Comparison of ENCODE assay signal across 16 cellular contexts in the genomic region with DNA sequence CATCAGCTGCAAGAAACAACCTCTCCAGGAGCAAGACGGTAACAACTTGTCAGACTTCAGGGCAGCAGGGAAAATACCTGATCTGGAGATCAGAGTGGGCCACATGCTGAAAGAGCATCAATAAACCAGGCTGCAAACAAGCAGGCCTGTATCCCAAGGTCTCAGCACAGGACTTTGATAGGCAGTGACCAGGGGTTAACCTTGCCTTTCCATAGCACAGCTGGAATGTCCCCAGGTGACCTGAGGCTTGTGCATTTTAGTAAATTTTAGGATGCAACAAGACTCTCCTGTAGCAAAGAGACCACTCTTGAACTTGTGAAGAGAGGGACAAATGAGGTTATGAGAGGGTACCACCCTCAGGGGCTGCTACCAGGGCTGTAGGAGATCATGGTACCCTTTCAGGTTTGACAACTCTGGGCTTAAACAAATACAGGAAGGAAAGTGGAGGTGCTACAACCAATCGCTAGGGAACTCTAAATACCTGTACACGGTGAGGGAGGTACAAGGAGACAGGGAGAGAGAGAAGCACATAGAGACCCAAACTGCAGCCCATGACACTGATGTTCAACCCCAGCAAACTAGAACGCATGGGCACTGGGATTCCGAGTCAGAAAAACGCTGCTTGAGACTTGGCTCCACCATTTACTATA.
DNase-seq lines count a peak whose midpoint lies in the region; ATAC-seq and TF ChIP-seq lines count a peak whose summit lies in the region.
"Had no signal": no experiment of that assay in that cellular context is flagged by ENCODE, and none has a peak within 500 bp of the region (broad histone marks: within the 10 kb centered on the region; RNA-seq: fewer than 3 reads in every experiment).

No MANE protein-coding gene starts in this region.

- intact Hi-C loops in activated CD8-positive, alpha-beta T cell treated with anti-CD3 and anti-CD28 coated beads for 36 hours (cut with micrococcal nuclease), result loop anchor here (10.0 kb wide), 1 partner anchor 405 kb away; the partner anchor contains the start of gene WDR25
- intact Hi-C loops in CD4-positive, alpha-beta memory T cell (cut with micrococcal nuclease), result no loop called here

- H3K36me3 ChIP-seq in CD4-positive, alpha-beta memory T cell (ENCODE audit: insufficient read depth, low read length), result no peaks in the 10 kb centered on the region
- no peaks in the 10 kb centered on the region; the same call in 1 of the 2 replicates for H3K36me3 ChIP-seq in WERI-Rb-1
- H3K36me3 ChIP-seq: adrenal gland had no signal

- no peak overlapping the region for H3K4me3 ChIP-seq in CD4-positive, alpha-beta memory T cell (ENCODE audit: low read length in 2 of 2)
- no peak overlapping the region for H3K4me3 ChIP-seq in WERI-Rb-1 (ENCODE audit: low read depth, low read length)
- H3K4me3 ChIP-seq: adrenal gland, lung had no signal

- peaks cover 13% of the 10 kb centered on the region for H3K4me1 ChIP-seq in CD4-positive, alpha-beta memory T cell (ENCODE audit: insufficient read depth, low read length)
- H3K4me1 ChIP-seq: adrenal gland had no signal

- no peak for TF ChIP-seq CTCF in activated CD8-positive, alpha-beta T cell treated with anti-CD3 and anti-CD28 coated beads for 36 hours (IDR thresholded peaks at IDR 0.05)
- TF ChIP-seq CTCF in brain (conservative IDR thresholded peaks at IDR 0.05) (no peak), nephron (IDR thresholded peaks at IDR 0.05; ENCODE audit: unreplicated experiment in 3 of 3) (no peak), WERI-Rb-1 (IDR thresholded peaks at IDR 0.05; ENCODE audit: low read depth, low read length) (no peak)

- CTCF ChIA-PET in activated CD8-positive, alpha-beta T cell treated with anti-CD3 and anti-CD28 coated beads for 36 hours (lab: Charles Lee), result interaction anchor here (1.1 to 1.9 kb wide), 2 partner anchors 23 to 223 kb away, joined by 5 to 7 read pairs; no protein-coding TSS in a partner anchor
- CTCF ChIA-PET in activated CD8-positive, alpha-beta T cell treated with anti-CD3 and anti-CD28 coated beads, Interleukin-2, amount 10 ng/mL, durations not matched to agents 7 days and 5 days (lab: Charles Lee), result interaction anchor here (1.0 to 1.4 kb wide), 2 partner anchors 16 to 23 kb away, joined by 4 read pairs; no protein-coding TSS in a partner anchor
- CTCF ChIA-PET in CD4-positive, alpha-beta memory T cell (lab: Charles Lee; ENCODE audit: partially characterized antibody), result no interaction called here

- H3K4me1 Mint-ChIP-seq in activated CD8-positive, alpha-beta T cell treated with anti-CD3 and anti-CD28 coated beads for 36 hours (ENCODE audit: low read depth), result peaks cover 12% of the 10 kb centered on the region
- peaks cover 13% of the 10 kb centered on the region for H3K4me1 Mint-ChIP-seq in activated CD8-positive, alpha-beta T cell treated with anti-CD3 and anti-CD28 coated beads, Interleukin-2, amount 10 ng/mL, durations not matched to agents 7 days and 5 days (ENCODE audit: low read depth)
- peaks cover 7 to 17% (median 13%) of the 10 kb centered on the region in 4 donors for H3K4me1 Mint-ChIP-seq in CD4-positive, alpha-beta memory T cell
- H3K4me1 Mint-ChIP-seq in brain (peaks cover 46% of the 10 kb centered on the region), nephron (peaks cover 31% of the 10 kb centered on the region)

- no peaks in the 10 kb centered on the region for H3K9me3 ChIP-seq in CD4-positive, alpha-beta memory T cell (ENCODE audit: control insufficient read depth in 1 of 2, low read length in 2 of 2)
- H3K9me3 ChIP-seq in WERI-Rb-1 (ENCODE audit: severe bottlenecking), result peaks cover 5% of the 10 kb centered on the region
- H3K9me3 ChIP-seq: adrenal gland had no signal

- peaks cover 5% of the 10 kb centered on the region for H3K36me3 Mint-ChIP-seq in activated CD8-positive, alpha-beta T cell treated with anti-CD3 and anti-CD28 coated beads for 36 hours (ENCODE audit: low read depth)
- peaks cover 3% of the 10 kb centered on the region for H3K36me3 Mint-ChIP-seq in activated CD8-positive, alpha-beta T cell treated with anti-CD3 and anti-CD28 coated beads, Interleukin-2, amount 10 ng/mL, durations not matched to agents 7 days and 5 days (ENCODE audit: low read depth)
- H3K36me3 Mint-ChIP-seq in CD4-positive, alpha-beta memory T cell, result peaks cover 4 to 5% of the 10 kb centered on the region in 2 donors
- H3K36me3 Mint-ChIP-seq in brain (peaks cover 25% of the 10 kb centered on the region), nephron (ENCODE audit: low read depth) (peaks cover 17% of the 10 kb centered on the region)

- peaks cover 21% of the 10 kb centered on the region for H3K27me3 Mint-ChIP-seq in activated CD8-positive, alpha-beta T cell treated with anti-CD3 and anti-CD28 coated beads for 36 hours
- peaks cover 22% of the 10 kb centered on the region for H3K27me3 Mint-ChIP-seq in activated CD8-positive, alpha-beta T cell treated with anti-CD3 and anti-CD28 coated beads, Interleukin-2, amount 10 ng/mL, durations not matched to agents 7 days and 5 days (ENCODE audit: low read depth)
- peaks cover 9 to 17% of the 10 kb centered on the region in 2 donors for H3K27me3 Mint-ChIP-seq in CD4-positive, alpha-beta memory T cell
- peaks cover 14% of the 10 kb centered on the region for H3K27me3 Mint-ChIP-seq in brain
- H3K27me3 Mint-ChIP-seq in nephron (ENCODE audit: low read depth), result peaks cover 8% of the 10 kb centered on the region

- no peaks in the 10 kb centered on the region for H3K9me3 Mint-ChIP-seq in activated CD8-positive, alpha-beta T cell treated with anti-CD3 and anti-CD28 coated beads for 36 hours
- H3K9me3 Mint-ChIP-seq in activated CD8-positive, alpha-beta T cell treated with anti-CD3 and anti-CD28 coated beads, Interleukin-2, amount 10 ng/mL, durations not matched to agents 7 days and 5 days (ENCODE audit: insufficient read depth), result no peaks in the 10 kb centered on the region
- H3K9me3 Mint-ChIP-seq in CD4-positive, alpha-beta memory T cell, result peaks cover 0 to 3% (median 0%) of the 10 kb centered on the region in 8 donors
- H3K9me3 Mint-ChIP-seq in brain (peaks cover 10 to 33% (median 13%) of the 10 kb centered on the region in 5 experiments), nephron (peaks cover 14% of the 10 kb centered on the region)

- no peaks in the 10 kb centered on the region for H3K27me3 ChIP-seq in CD4-positive, alpha-beta memory T cell (ENCODE audit: insufficient read depth, low read length)
- H3K27me3 ChIP-seq in WERI-Rb-1 (ENCODE audit: insufficient read depth, low read depth, severe bottlenecking), result no peaks in the 10 kb centered on the region
- H3K27me3 ChIP-seq: adrenal gland had no signal

- no peak overlapping the region for H3K27ac Mint-ChIP-seq in activated CD8-positive, alpha-beta T cell treated with anti-CD3 and anti-CD28 coated beads for 36 hours
- H3K27ac Mint-ChIP-seq in activated CD8-positive, alpha-beta T cell treated with anti-CD3 and anti-CD28 coated beads, Interleukin-2, amount 10 ng/mL, durations not matched to agents 7 days and 5 days, result no peak overlapping the region
- peak overlapping the region in 3 of 7 donors; percentile 53 to 68 (median 65) for H3K27ac Mint-ChIP-seq in CD4-positive, alpha-beta memory T cell
- H3K27ac Mint-ChIP-seq in brain (peak overlapping the region; percentile 5 to 94 (median 64)), nephron (peak overlapping the region; percentile 11 to 74 (median 53))

- POLR2A ChIA-PET in activated CD8-positive, alpha-beta T cell treated with anti-CD3 and anti-CD28 coated beads for 36 hours (lab: Charles Lee), result no interaction called here
- POLR2A ChIA-PET in activated CD8-positive, alpha-beta T cell treated with anti-CD3 and anti-CD28 coated beads, Interleukin-2, amount 10 ng/mL, durations not matched to agents 7 days and 5 days (lab: Charles Lee), result no interaction called here
- POLR2A ChIA-PET in CD4-positive, alpha-beta memory T cell (lab: Charles Lee; ENCODE audit: partially characterized antibody), result no interaction called here

- H3K4me3 Mint-ChIP-seq in activated CD8-positive, alpha-beta T cell treated with anti-CD3 and anti-CD28 coated beads for 36 hours, result peak overlapping the region; percentile 61
- no peak overlapping the region for H3K4me3 Mint-ChIP-seq in activated CD8-positive, alpha-beta T cell treated with anti-CD3 and anti-CD28 coated beads, Interleukin-2, amount 10 ng/mL, durations not matched to agents 7 days and 5 days
- peak overlapping the region; percentile 55 to 81 (median 74) for H3K4me3 Mint-ChIP-seq in CD4-positive, alpha-beta memory T cell
- H3K4me3 Mint-ChIP-seq in brain (peak overlapping the region; percentile 81 to 87 (median 82)), nephron (peak overlapping the region; percentile 78 to 83 (median 80))

- ATAC-seq in activated CD8-positive, alpha-beta T cell treated with anti-CD3 and anti-CD28 coated beads for 36 hours, result no peak
- no peak for ATAC-seq in activated CD8-positive, alpha-beta T cell treated with anti-CD3 and anti-CD28 coated beads, Interleukin-2, amount 10 ng/mL, durations not matched to agents 7 days and 5 days

- no peak for DNase-seq in activated CD8-positive, alpha-beta T cell treated with anti-CD3 and anti-CD28 coated beads for 36 hours
- no peak for DNase-seq in activated CD8-positive, alpha-beta T cell treated with anti-CD3 and anti-CD28 coated beads, Interleukin-2, amount 10 ng/mL, durations not matched to agents 7 days and 5 days
- DNase-seq in CD4-positive, alpha-beta memory T cell, result no peak
- no peak for DNase-seq in stimulated activated CD8-positive, alpha-beta memory T cell treated with anti-CD3 and anti-CD28 coated beads, Interleukin-4, amount 100 ng/mL, for 48 hours
- DNase-seq in WERI-Rb-1 (no peak), NCI-H187 (lab: John Stamatoyannopoulos, UW) (no peak)
- DNase-seq: activated CD8-positive, alpha-beta memory T cell treated with anti-CD3 and anti-CD28 coated beads, Interleukin-2, amount 50 U/mL, for 48 hours; effector memory CD4-positive, alpha-beta T cell; islet precursor cell; NCI-H1105 treated with DMSO at 0.1 percent for 48 hours; NCI-H82; right cardiac atrium had no signal

- H3K27ac ChIP-seq in CD4-positive, alpha-beta memory T cell (ENCODE audit: low read depth, low read length), result no peak overlapping the region
- no peak overlapping the region for H3K27ac ChIP-seq in WERI-Rb-1
- H3K27ac ChIP-seq: adrenal gland had no signal

Comparison
In these comparisons a context has a peak if more than half of its experiments do, and no peak if none do; other contexts are left out.
1. H3K27ac Mint-ChIP-seq: peak in brain (5 of 5) and nephron (3 of 3); none in activated CD8-positive, alpha-beta T cell treated with anti-CD3 and anti-CD28 coated beads for 36 hours (single experiment) and activated CD8-positive, alpha-beta T cell treated with anti-CD3 and anti-CD28 coated beads, Interleukin-2, amount 10 ng/mL, durations not matched to agents 7 days and 5 days (single experiment).